ENCODE assay signal across 14 cellular contexts in genomic region chr2:238441262-238442114, GRCh38. TPM values are rescaled to one million over a fixed set of nuclear protein-coding genes. Genes with fewer than 3 reads are reported as not detected.
DNase-seq lines count a peak whose midpoint lies in the region; ATAC-seq and TF ChIP-seq lines count a peak whose summit lies in the region.
"Had no signal": no experiment of that assay in that cellular context is flagged by ENCODE, and none has a peak within 500 bp of the region (broad histone marks: within the 10 kb centered on the region; RNA-seq: fewer than 3 reads in every experiment).

No MANE protein-coding gene starts in this region.

- TF ChIP-seq EP300 in suprapubic skin (IDR thresholded peaks at IDR 0.05), result no peak

- no peaks in the 10 kb centered on the region for H3K27me3 Mint-ChIP-seq in WTC11 (ENCODE audit: low read depth)
- peaks cover 2% of the 10 kb centered on the region for H3K27me3 Mint-ChIP-seq in glutamatergic neuron (ENCODE audit: unreplicated experiment)
- no peaks in the 10 kb centered on the region for H3K27me3 Mint-ChIP-seq in type B pancreatic cell
- H3K27me3 Mint-ChIP-seq: activated CD8-positive, alpha-beta memory T cell treated with anti-CD3 and anti-CD28 coated beads, Interleukin-2, amount 10 ng/mL, durations not matched to agents 7 days and 5 days had no signal

- peaks cover 43% of the 10 kb centered on the region for H3K4me1 ChIP-seq in left ventricle myocardium inferior
- peaks cover 12% of the 10 kb centered on the region for H3K4me1 ChIP-seq in suprapubic skin
- H3K4me1 ChIP-seq: prostate gland had no signal

- peak; percentile 13 for ATAC-seq in left ventricle myocardium superior
- no peak for ATAC-seq in WTC11
- ATAC-seq in GM21390 (IDR thresholded peaks at IDR 0.05; ENCODE audit: unreplicated experiment), result no peak
- ATAC-seq: activated CD8-positive, alpha-beta memory T cell treated with anti-CD3 and anti-CD28 coated beads, Interleukin-2, amount 10 ng/mL, durations not matched to agents 7 days and 5 days; activated naive CD4-positive, alpha-beta T cell treated with anti-CD3 and anti-CD28 coated beads, Interleukin-2, amount 50 U/mL, for 72 hours had no signal

- H3K36me3 ChIP-seq in left ventricle myocardium inferior, result peaks cover 26% of the 10 kb centered on the region
- peaks cover 26% of the 10 kb centered on the region for H3K36me3 ChIP-seq in suprapubic skin
- H3K36me3 ChIP-seq: prostate gland had no signal

- H3K4me3 Mint-ChIP-seq in WTC11, result no peak overlapping the region
- no peak overlapping the region for H3K4me3 Mint-ChIP-seq in glutamatergic neuron (ENCODE audit: unreplicated experiment)
- H3K4me3 Mint-ChIP-seq in type B pancreatic cell, result peak overlapping the region; percentile 46
- H3K4me3 Mint-ChIP-seq: activated CD8-positive, alpha-beta memory T cell treated with anti-CD3 and anti-CD28 coated beads, Interleukin-2, amount 10 ng/mL, durations not matched to agents 7 days and 5 days had no signal

- H3K4me1 Mint-ChIP-seq in WTC11 (peaks cover 19% of the 10 kb centered on the region), glutamatergic neuron (ENCODE audit: low read depth, unreplicated experiment) (peaks cover 24% of the 10 kb centered on the region), type B pancreatic cell (ENCODE audit: unreplicated experiment) (peaks cover 30% of the 10 kb centered on the region)

- TF ChIP-seq CTCF in left ventricle myocardium inferior (IDR thresholded peaks at IDR 0.05; ENCODE audit: borderline replicate concordance) (no peak), WTC11 (IDR thresholded peaks at IDR 0.05) (no peak), glutamatergic neuron (IDR thresholded peaks at IDR 0.05; ENCODE audit: partially characterized antibody, unreplicated experiment) (no peak), type B pancreatic cell (conservative IDR thresholded peaks at IDR 0.05) (no peak), suprapubic skin (IDR thresholded peaks at IDR 0.05) (no peak)

- H3K27ac ChIP-seq in left ventricle myocardium inferior (replicated peaks), result no peak overlapping the region
- no peak overlapping the region for H3K27ac ChIP-seq in suprapubic skin
- H3K27ac ChIP-seq: prostate gland, thoracic aorta had no signal

- no peaks in the 10 kb centered on the region for H3K9me3 Mint-ChIP-seq in WTC11
- H3K9me3 Mint-ChIP-seq in glutamatergic neuron (ENCODE audit: unreplicated experiment), result no peaks in the 10 kb centered on the region
- no peaks in the 10 kb centered on the region for H3K9me3 Mint-ChIP-seq in type B pancreatic cell
- H3K9me3 Mint-ChIP-seq: activated naive CD4-positive, alpha-beta T cell treated with anti-CD3 and anti-CD28 coated beads, Interleukin-2, amount 50 U/mL, for 72 hours had no signal

- H3K27me3 ChIP-seq in left ventricle myocardium inferior (ENCODE audit: low read depth) (no peaks in the 10 kb centered on the region), suprapubic skin (no peaks in the 10 kb centered on the region)

- DNase-seq in left ventricle myocardium superior (no peak), left ventricle myocardium inferior (no peak), WTC11 (ENCODE audit: low spot score) (no peak), glutamatergic neuron (no peak), type B pancreatic cell (ENCODE audit: extremely low spot score, unreplicated experiment) (no peak), NCI-H2029 (lab: John Stamatoyannopoulos, UW) (no peak), suprapubic skin (ENCODE audit: low spot score in 2 of 2) (no peak)
- DNase-seq: activated CD8-positive, alpha-beta memory T cell treated with anti-CD3 and anti-CD28 coated beads, Interleukin-2, amount 10 ng/mL, durations not matched to agents 7 days and 5 days; cortex of kidney; midbrain had no signal

- intact Hi-C loops in left ventricle myocardium superior (cut with micrococcal nuclease) (no loop called here), left ventricle myocardium inferior (cut with micrococcal nuclease) (no loop called here)

- no peaks in the 10 kb centered on the region for H3K9me3 ChIP-seq in left ventricle myocardium inferior (replicated peaks)
- no peaks in the 10 kb centered on the region for H3K9me3 ChIP-seq in suprapubic skin
- H3K9me3 ChIP-seq: prostate gland, thoracic aorta had no signal

- no peak for TF ChIP-seq POLR2A in suprapubic skin (IDR thresholded peaks at IDR 0.05)

- H3K4me3 ChIP-seq in left ventricle myocardium inferior (no peak overlapping the region), suprapubic skin (no peak overlapping the region)
- H3K4me3 ChIP-seq: prostate gland, thoracic aorta had no signal

- H3K27ac Mint-ChIP-seq in WTC11 (0 out of 2 replicates have a peak overlapping the region, but pooled peaks have one; percentile 81), glutamatergic neuron (ENCODE audit: unreplicated experiment) (peak overlapping the region; percentile 87), type B pancreatic cell (peak overlapping the region; percentile 5)
- H3K27ac Mint-ChIP-seq: activated CD8-positive, alpha-beta memory T cell treated with anti-CD3 and anti-CD28 coated beads, Interleukin-2, amount 10 ng/mL, durations not matched to agents 7 days and 5 days had no signal

- WGBS in suprapubic skin, result 77% methylated on average over 17 of the region's 17 CpGs

- POLR2A ChIA-PET in WTC11 (lab: Charles Lee), result interaction anchor here (0.5 kb wide), 1 partner anchor 758 kb away, joined by 3 read pairs; no protein-coding TSS in a partner anchor

- H3K36me3 Mint-ChIP-seq in WTC11, result peaks cover 39% of the 10 kb centered on the region
- peaks cover 1% of the 10 kb centered on the region for H3K36me3 Mint-ChIP-seq in glutamatergic neuron (ENCODE audit: unreplicated experiment)
- peaks cover 18% of the 10 kb centered on the region for H3K36me3 Mint-ChIP-seq in type B pancreatic cell

- CTCF ChIA-PET in WTC11 (lab: Charles Lee), result interaction anchor here (0.6 kb wide), 1 partner anchor 80 kb away, joined by 3 read pairs; no protein-coding TSS in a partner anchor

TF ChIP-seq in WTC11, 78 proteins besides CTCF, POLR2A, EP300 and RAD21:
- no peak for TF ChIP-seq IRF1 (CRISPR knock-in tag; IDR thresholded peaks at IDR 0.05)
- TF ChIP-seq GABPB1 (CRISPR knock-in tag; IDR thresholded peaks at IDR 0.05), result 0 out of 2 replicates have a peak, but pooled peaks have one; percentile 56

RNA-seq across cellular contexts. Expression of gene ASB1, which starts 14.8 kb away (rescaled TPM):
- total RNA-seq in left ventricle myocardium superior (60.2 TPM), left ventricle myocardium inferior (52.6 TPM), WTC11 (2021) (36.2 to 43.9 TPM (median 39.1 TPM) in 3 replicates), glutamatergic neuron (ENCODE audit: unreplicated experiment) (36.1 TPM), type B pancreatic cell (ENCODE audit: low replicate concordance) (22.3 and 34.4 TPM in 2 replicates), suprapubic skin (10 to 100 TPM; 17.1 to 48.8 (median 22.1) TPM)

Comparison
In these comparisons a context has a peak if more than half of its experiments do, and no peak if none do; other contexts are left out.
1. H3K27ac Mint-ChIP-seq: peak in every context shown above with its lines; median percentile 87 in glutamatergic neuron; 81 in WTC11; 5 in type B pancreatic cell.